ENCODE assay signal across 14 cellular contexts in the genomic region with DNA sequence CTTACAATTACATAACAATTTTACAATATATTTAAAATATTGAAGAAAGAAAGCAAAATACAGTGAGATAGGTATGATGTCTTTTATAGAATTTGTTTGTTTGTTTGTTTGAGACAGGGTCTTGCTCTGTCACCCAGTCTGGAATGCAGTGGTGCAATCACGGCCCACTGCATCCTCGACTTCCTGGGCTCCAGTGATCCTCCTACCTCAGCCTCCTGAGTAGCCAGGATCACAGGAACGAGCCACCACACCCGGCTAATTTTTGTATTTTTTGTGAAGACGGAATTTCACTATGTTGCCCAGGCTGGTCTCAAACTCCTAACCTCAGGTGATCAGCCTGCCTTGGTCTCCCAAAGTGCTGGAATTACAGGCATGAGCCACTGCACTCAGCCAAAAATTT. TPM values are rescaled to one million over a fixed set of nuclear protein-coding genes. Genes with fewer than 3 reads are reported as not detected.
"Had no signal": no experiment of that assay in that cellular context is flagged by ENCODE, and none has a peak within 500 bp of the region (broad histone marks: within the 10 kb centered on the region; RNA-seq: fewer than 3 reads in every experiment).

No MANE protein-coding gene starts in this region.

RNA-seq across cellular contexts. Expression of gene NACA2, which starts 21.5 kb away (rescaled TPM):
- total RNA-seq: stomach, subcutaneous adipose tissue, suprapubic skin, temporal lobe, thoracic aorta, thyroid gland, tibial nerve, transverse colon, upper lobe of left lung, upper lobe of right lung, ureter, urinary bladder, uterus, vagina had no signal
- polyA plus RNA-seq: urinary bladder had no signal
